In the genomic region with DNA sequence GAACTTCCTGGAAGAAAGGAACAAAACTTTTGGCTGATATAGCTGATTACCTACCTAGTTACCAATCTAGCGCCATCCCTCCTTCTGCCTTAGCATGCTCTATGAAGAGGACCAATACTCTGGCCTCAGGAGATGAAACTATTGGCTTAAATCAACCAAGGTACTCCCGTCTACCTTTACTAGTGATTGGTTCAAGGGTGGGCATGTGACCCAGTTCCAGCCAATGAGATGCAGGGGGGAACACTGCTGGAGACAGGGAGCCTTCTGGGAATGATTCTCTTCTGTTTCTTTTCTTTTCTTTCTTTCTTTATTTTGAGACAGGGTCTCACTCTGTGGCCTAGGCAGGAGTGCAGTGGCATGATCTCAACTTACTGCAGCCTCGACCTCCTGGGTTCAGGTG, we compare ENCODE assay signal across 1 cellular context.
TF ChIP-seq lines count a peak whose summit lies in the region.

No MANE protein-coding gene starts in this region.

TF ChIP-seq in WTC11, 78 proteins besides CTCF, POLR2A, EP300 and RAD21 (continued from another document):
- TF ChIP-seq PRDM15 (CRISPR knock-in tag; IDR thresholded peaks at IDR 0.05) (no peak), USF2 (CRISPR knock-in tag; IDR thresholded peaks at IDR 0.05) (peak; percentile 77), ATF6 (CRISPR knock-in tag; IDR thresholded peaks at IDR 0.05) (no peak), NFYB (CRISPR knock-in tag; conservative IDR thresholded peaks at IDR 0.05; ENCODE audit: low read depth) (peak; percentile 61), NR3C1 (CRISPR knock-in tag; conservative IDR thresholded peaks at IDR 0.05; ENCODE audit: low read depth) (no peak), OVOL2 (CRISPR knock-in tag; IDR thresholded peaks at IDR 0.05; ENCODE audit: borderline replicate concordance) (no peak), ZBTB21 (CRISPR knock-in tag; IDR thresholded peaks at IDR 0.05; ENCODE audit: borderline replicate concordance) (no peak)
- TF ChIP-seq, protein P1, sequence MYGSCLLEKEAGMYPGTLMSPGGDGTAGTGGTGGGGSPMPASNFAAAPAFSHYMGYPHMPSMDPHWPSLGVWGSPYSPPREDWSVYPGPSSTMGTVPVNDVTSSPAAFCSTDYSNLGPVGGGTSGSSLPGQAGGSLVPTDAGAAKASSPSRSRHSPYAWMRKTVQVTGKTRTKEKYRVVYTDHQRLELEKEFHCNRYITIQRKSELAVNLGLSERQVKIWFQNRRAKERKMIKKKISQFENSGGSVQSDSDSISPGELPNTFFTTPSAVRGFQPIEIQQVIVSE (CRISPR knock-in tag; IDR thresholded peaks at IDR 0.05; ENCODE audit: borderline replicate concordance), result no peak
